Comparison of ENCODE assay signal across 39 cellular contexts in genomic region chr4:55534306-55534705, GRCh38. TPM values are rescaled to one million over a fixed set of nuclear protein-coding genes. Genes with fewer than 3 reads are reported as not detected.
"Had no signal": no experiment of that assay in that cellular context is flagged by ENCODE, and none has a peak within 500 bp of the region (broad histone marks: within the 10 kb centered on the region; RNA-seq: fewer than 3 reads in every experiment).

No MANE protein-coding gene starts in this region.

- H3K4me3 ChIP-seq: MG63 had no signal

- H3K27me3 ChIP-seq: MG63 had no signal

- DNase-seq: Karpas-422, Kasumi-1, MG63, MM.1S, MV-4-11, NCI-H1048, NCI-H1092, NCI-H1092 treated with DMSO at 0.1 percent for 48 hours, NCI-H1105, NCI-H1105 treated with DMSO at 0.1 percent for 48 hours, NCI-H1417, NCI-H1417 treated with DMSO at 0.1 percent for 48 hours, NCI-H1436, NCI-H1436 treated with DMSO at 0.1 percent for 48 hours, NCI-H146, NCI-H1694, NCI-H1694 treated with DMSO at 0.1 percent for 48 hours, NCI-H187, NCI-H187 treated with DMSO at 0.1 percent for 48 hours, NCI-H1930, NCI-H2029, NCI-H2029 treated with DMSO at 0.1 percent for 48 hours, NCI-H2081, NCI-H2081 treated with DMSO at 0.1 percent for 48 hours, NCI-H2107, NCI-H2171, NCI-H2171 treated with DMSO at 0.1 percent for 48 hours, NCI-H2227 treated with DMSO at 0.1 percent for 48 hours, NCI-H226, NCI-H345, NCI-H446, NCI-H446 treated with DMSO at 0.1 percent for 48 hours, NCI-H510A, NCI-H510A treated with DMSO at 0.1 percent for 48 hours, NCI-H524 had no signal

RNA-seq across cellular contexts. Expression of gene PDCL2, which starts 57.7 kb away (rescaled TPM):
- total RNA-seq: LHCN-M2, M059J, MCF 10A, NCI-H460 had no signal
